Comparison of ENCODE assay signal across 30 cellular contexts in the genomic region with DNA sequence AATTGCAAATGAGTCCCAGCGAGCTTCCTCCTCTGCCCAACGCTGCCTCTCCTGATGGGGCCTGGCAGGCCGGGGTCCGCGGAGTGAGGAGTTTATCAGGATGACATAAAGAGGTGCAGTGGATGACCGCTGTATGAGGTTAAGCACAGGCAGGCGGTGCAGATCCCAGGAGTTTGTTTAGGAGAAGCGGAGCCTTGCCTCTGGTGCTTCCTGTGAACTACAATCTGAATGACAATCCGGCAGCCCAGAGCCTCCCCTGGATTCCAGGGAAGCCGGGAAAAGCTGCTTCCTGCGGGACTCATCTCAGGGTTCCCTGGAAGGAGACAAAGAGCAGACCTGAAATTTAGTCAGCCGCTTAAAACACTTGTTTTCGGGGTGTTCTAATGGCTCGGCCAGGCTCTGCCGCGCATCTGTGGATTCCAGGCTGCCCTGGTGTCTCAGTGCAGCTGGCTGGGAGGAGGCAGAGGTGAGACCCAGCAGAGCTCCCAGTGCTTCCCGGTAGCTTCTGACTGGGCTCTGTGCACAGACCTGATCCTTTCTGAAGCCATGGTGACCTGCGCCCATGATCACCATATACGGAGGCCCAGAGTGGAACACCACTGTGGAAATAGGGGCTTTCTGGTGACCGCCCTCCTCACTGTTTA.
DNase-seq lines count a peak whose midpoint lies in the region; ATAC-seq, FAIRE-seq and TF ChIP-seq lines count a peak whose summit lies in the region.
"Had no signal": no experiment of that assay in that cellular context is flagged by ENCODE, and none has a peak within 500 bp of the region (broad histone marks: within the 10 kb centered on the region; RNA-seq: fewer than 3 reads in every experiment).

No MANE protein-coding gene starts in this region.

- TF ChIP-seq CTCF in SK-N-SH (IDR thresholded peaks at IDR 0.05) (no peak), osteocyte (IDR thresholded peaks at IDR 0.05) (no peak), kidney (IDR thresholded peaks at IDR 0.05; ENCODE audit: borderline replicate concordance, extremely low read depth, insufficient read depth) (no peak)

- CTCF ChIA-PET in SK-N-SH (lab: Yijun Ruan, JAX) = no interaction called here

- H3K27me3 ChIP-seq in SK-N-SH (ENCODE audit: insufficient read depth) = peaks cover 44% of the 10 kb centered on the region; the same call in 1 of the 2 replicates

- FAIRE-seq in kidney (lab: Jason Lieb, UNC) = no peak
- FAIRE-seq: small intestine had no signal

- H3K4me3 ChIP-seq in SK-N-SH (ENCODE audit: low read depth in 2 of 2, low read length in 1 of 2) (no peak overlapping the region), kidney (ENCODE audit: low read length in 2 of 2) (no peak overlapping the region)
- H3K4me3 ChIP-seq: HAP-1, lung had no signal

- H2AFZ ChIP-seq in SK-N-SH (ENCODE audit: low read depth) = no peak overlapping the region

- no peaks in the 10 kb centered on the region for H4K20me1 ChIP-seq in SK-N-SH (ENCODE audit: insufficient read depth)

- H3K4me1 ChIP-seq in SK-N-SH (ENCODE audit: control insufficient read depth in 1 of 2, insufficient read depth in 2 of 2, low read depth in 1 of 2, low read length in 1 of 2) (no peaks in the 10 kb centered on the region), kidney (ENCODE audit: control insufficient read depth in 1 of 2, insufficient read depth in 1 of 2, low read depth in 1 of 2, low read length in 2 of 2) (no peaks in the 10 kb centered on the region)
- H3K4me1 ChIP-seq: HAP-1 had no signal

- no peaks in the 10 kb centered on the region for H3K36me3 ChIP-seq in SK-N-SH (replicated peaks in 1 of 2; ENCODE audit: control insufficient read depth in 1 of 2, insufficient read depth in 2 of 2, low read length in 1 of 2)
- H3K36me3 ChIP-seq in kidney (ENCODE audit: control insufficient read depth in 1 of 2, insufficient read depth in 2 of 2, low read length in 2 of 2) = no peaks in the 10 kb centered on the region
- H3K36me3 ChIP-seq: HAP-1 had no signal

- H3K27ac ChIP-seq in SK-N-SH (ENCODE audit: low read depth in 2 of 2, low read length in 1 of 2) (no peak overlapping the region), kidney (ENCODE audit: low read depth in 2 of 2, low read length in 2 of 2) (no peak overlapping the region)

- H3K27me3 Mint-ChIP-seq in osteocyte (ENCODE audit: unreplicated experiment) = no peaks in the 10 kb centered on the region

- H3K36me3 Mint-ChIP-seq in osteocyte (ENCODE audit: unreplicated experiment) = no peaks in the 10 kb centered on the region
- H3K36me3 Mint-ChIP-seq: activated naive CD8-positive, alpha-beta T cell treated with anti-CD3 and anti-CD28 coated beads for 36 hours; CD4-positive, CD25-positive, alpha-beta regulatory T cell had no signal

- H3K4me2 ChIP-seq in SK-N-SH = no peak overlapping the region

- intact Hi-C loops in kidney (cut with DNase I) = no loop called here

- no peak for TF ChIP-seq EP300 in SK-N-SH (IDR thresholded peaks at IDR 0.05; ENCODE audit: borderline replicate concordance in 1 of 2, low read depth in 1 of 2, low read length in 1 of 2)

- H3K9me3 ChIP-seq in SK-N-SH = no peaks in the 10 kb centered on the region
- no peaks in the 10 kb centered on the region for H3K9me3 ChIP-seq in kidney (ENCODE audit: control insufficient read depth in 1 of 2, low read length in 2 of 2)
- H3K9me3 ChIP-seq: HAP-1 had no signal

- DNase-seq in SK-N-SH (no peak), ecto neural progenitor cell (ENCODE audit: low spot score) (peak; percentile 69), islet precursor cell (peak; percentile 73), osteocyte (ENCODE audit: extremely low spot score, unreplicated experiment) (peak; percentile 78), kidney (no peak), NK-92 (lab: John Stamatoyannopoulos, UW; ENCODE audit: unreplicated experiment) (no peak)
- DNase-seq: 8988T; activated CD4-positive, alpha-beta T cell treated with anti-CD3 and anti-CD28 coated beads for 36 hours; activated CD8-positive, alpha-beta T cell treated with anti-CD3 and anti-CD28 coated beads, Interleukin-2, amount 10 ng/mL, durations not matched to agents 7 days and 5 days; activated effector memory CD4-positive, alpha-beta T cell treated with anti-CD3 and anti-CD28 coated beads, Interleukin-2, amount 50 U/mL, for 16 hours; activated naive CD8-positive, alpha-beta T cell treated with anti-CD3 and anti-CD28 coated beads for 36 hours; activated T-cell treated with anti-CD3 and anti-CD28 coated beads, Interleukin-2, amount 50 U/mL, for 1 hour; aorta; CD4-positive, CD25-positive, alpha-beta regulatory T cell; cortex of kidney; effector memory CD8-positive, alpha-beta T cell; IMR-90; NCI-H1436 treated with DMSO at 0.1 percent for 48 hours; NCI-H2081 treated with DMSO at 0.1 percent for 48 hours; NCI-H2227 treated with DMSO at 0.1 percent for 48 hours; NCI-H526 treated with DMSO at 0.1 percent for 48 hours; Right ventricle myocardium superior; small intestine; stimulated activated naive CD4-positive, alpha-beta T cell; T-helper 9 cell had no signal

- WGBS in SK-N-SH (ENCODE audit: low lambda C conversion rate) = 10% methylated on average over 4 of the region's 20 CpGs

- H3K4me1 Mint-ChIP-seq in osteocyte (ENCODE audit: unreplicated experiment) = no peaks in the 10 kb centered on the region
- H3K4me1 Mint-ChIP-seq: activated CD4-positive, alpha-beta T cell treated with anti-CD3 and anti-CD28 coated beads for 36 hours; activated naive CD8-positive, alpha-beta T cell treated with anti-CD3 and anti-CD28 coated beads for 36 hours; CD4-positive, CD25-positive, alpha-beta regulatory T cell; nephron had no signal

- no peaks in the 10 kb centered on the region for H3K9me2 ChIP-seq in SK-N-SH

- no peaks in the 10 kb centered on the region for H3F3A ChIP-seq in SK-N-SH (replicated peaks; ENCODE audit: insufficient read depth)

- no peak for TF ChIP-seq RAD21 in SK-N-SH (IDR thresholded peaks at IDR 0.05; ENCODE audit: low read length)

- no peak overlapping the region for H3K9ac ChIP-seq in SK-N-SH
- no peak overlapping the region for H3K9ac ChIP-seq in kidney (ENCODE audit: low read length in 2 of 2)

- H3K4me3 Mint-ChIP-seq in osteocyte (ENCODE audit: unreplicated experiment) = no peak overlapping the region
- H3K4me3 Mint-ChIP-seq: activated CD4-positive, alpha-beta T cell treated with anti-CD3 and anti-CD28 coated beads for 36 hours; activated CD8-positive, alpha-beta T cell treated with anti-CD3 and anti-CD28 coated beads, Interleukin-2, amount 10 ng/mL, durations not matched to agents 7 days and 5 days; activated naive CD8-positive, alpha-beta T cell treated with anti-CD3 and anti-CD28 coated beads for 36 hours; CD4-positive, CD25-positive, alpha-beta regulatory T cell; effector memory CD8-positive, alpha-beta T cell; nephron had no signal

- H3K9me3 Mint-ChIP-seq in osteocyte (ENCODE audit: unreplicated experiment) = no peaks in the 10 kb centered on the region
- H3K9me3 Mint-ChIP-seq: activated naive CD8-positive, alpha-beta T cell treated with anti-CD3 and anti-CD28 coated beads for 36 hours; nephron had no signal

- no peak overlapping the region for H3K27ac Mint-ChIP-seq in osteocyte (ENCODE audit: unreplicated experiment)
- H3K27ac Mint-ChIP-seq: activated CD4-positive, alpha-beta T cell treated with anti-CD3 and anti-CD28 coated beads for 36 hours; activated CD8-positive, alpha-beta T cell treated with anti-CD3 and anti-CD28 coated beads, Interleukin-2, amount 10 ng/mL, durations not matched to agents 7 days and 5 days; activated naive CD8-positive, alpha-beta T cell treated with anti-CD3 and anti-CD28 coated beads for 36 hours; CD4-positive, CD25-positive, alpha-beta regulatory T cell; effector memory CD8-positive, alpha-beta T cell; nephron had no signal

- H3K79me2 ChIP-seq in SK-N-SH (ENCODE audit: insufficient read depth) = no peaks in the 10 kb centered on the region

- POLR2A ChIA-PET in SK-N-SH (lab: Yijun Ruan, JAX) = no interaction called here

- ATAC-seq in SK-N-SH treated with all-trans-retinoic acid at 6 μM for 48 hours (peak; percentile 35; the same call in 1 of the 3 replicates), GM19023 (IDR thresholded peaks at IDR 0.05; ENCODE audit: unreplicated experiment) (no peak)
- ATAC-seq: activated CD4-positive, alpha-beta T cell treated with anti-CD3 and anti-CD28 coated beads for 36 hours; activated CD8-positive, alpha-beta T cell treated with anti-CD3 and anti-CD28 coated beads, Interleukin-2, amount 10 ng/mL, durations not matched to agents 7 days and 5 days; effector memory CD8-positive, alpha-beta T cell had no signal

TF ChIP-seq in SK-N-SH treated with all-trans-retinoic acid at 6 μM for 48 hours, 23 proteins besides CTCF, POLR2A, EP300 and RAD21 (continues in another document):
- no peak for TF ChIP-seq CSRNP3 (CRISPR knock-in tag; IDR thresholded peaks at IDR 0.05)
- TF ChIP-seq ESRRG (CRISPR knock-in tag; IDR thresholded peaks at IDR 0.05) = no peak
- TF ChIP-seq TCF4 (CRISPR knock-in tag; IDR thresholded peaks at IDR 0.05; ENCODE audit: borderline replicate concordance) = no peak

TF ChIP-seq in SK-N-SH, 30 proteins besides CTCF, POLR2A, EP300 and RAD21 (continues in another document):
- TF ChIP-seq YY1 (IDR thresholded peaks at IDR 0.05; ENCODE audit: low read depth) = no peak
- no peak for TF ChIP-seq NRF1 (IDR thresholded peaks at IDR 0.05; ENCODE audit: low read depth, low read length)
- no peak for TF ChIP-seq MEF2A (IDR thresholded peaks at IDR 0.05; ENCODE audit: borderline replicate concordance, low read depth)
- TF ChIP-seq, protein P1, sequence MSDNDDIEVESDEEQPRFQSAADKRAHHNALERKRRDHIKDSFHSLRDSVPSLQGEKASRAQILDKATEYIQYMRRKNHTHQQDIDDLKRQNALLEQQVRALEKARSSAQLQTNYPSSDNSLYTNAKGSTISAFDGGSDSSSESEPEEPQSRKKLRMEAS (IDR thresholded peaks at IDR 0.05; ENCODE audit: low read depth) = no peak
- TF ChIP-seq RCOR1 (IDR thresholded peaks at IDR 0.05; ENCODE audit: low read length) = no peak
- no peak for TF ChIP-seq CHD2 (IDR thresholded peaks at IDR 0.05; ENCODE audit: low read length, partially characterized antibody)
- TF ChIP-seq NFIC (IDR thresholded peaks at IDR 0.05; ENCODE audit: borderline replicate concordance) = no peak
- TF ChIP-seq SIN3A (IDR thresholded peaks at IDR 0.05; ENCODE audit: borderline replicate concordance, low read depth, low read length) = no peak
- TF ChIP-seq IRF3 (IDR thresholded peaks at IDR 0.05; ENCODE audit: low read depth, low read length) = no peak
- TF ChIP-seq RFX5 (IDR thresholded peaks at IDR 0.05; ENCODE audit: low read length) = no peak
- TF ChIP-seq FOXJ3 (CRISPR knock-in tag; IDR thresholded peaks at IDR 0.05) = no peak

Comparison
In these comparisons a context has a peak if more than half of its experiments do, and no peak if none do; other contexts are left out.
1. DNase-seq: peak in ecto neural progenitor cell (single experiment), islet precursor cell (single experiment) and osteocyte (single experiment); none in SK-N-SH (single experiment), kidney (single experiment) and NK-92 (single experiment).